21 cellular contexts compared by ENCODE assay signal in the genomic region with DNA sequence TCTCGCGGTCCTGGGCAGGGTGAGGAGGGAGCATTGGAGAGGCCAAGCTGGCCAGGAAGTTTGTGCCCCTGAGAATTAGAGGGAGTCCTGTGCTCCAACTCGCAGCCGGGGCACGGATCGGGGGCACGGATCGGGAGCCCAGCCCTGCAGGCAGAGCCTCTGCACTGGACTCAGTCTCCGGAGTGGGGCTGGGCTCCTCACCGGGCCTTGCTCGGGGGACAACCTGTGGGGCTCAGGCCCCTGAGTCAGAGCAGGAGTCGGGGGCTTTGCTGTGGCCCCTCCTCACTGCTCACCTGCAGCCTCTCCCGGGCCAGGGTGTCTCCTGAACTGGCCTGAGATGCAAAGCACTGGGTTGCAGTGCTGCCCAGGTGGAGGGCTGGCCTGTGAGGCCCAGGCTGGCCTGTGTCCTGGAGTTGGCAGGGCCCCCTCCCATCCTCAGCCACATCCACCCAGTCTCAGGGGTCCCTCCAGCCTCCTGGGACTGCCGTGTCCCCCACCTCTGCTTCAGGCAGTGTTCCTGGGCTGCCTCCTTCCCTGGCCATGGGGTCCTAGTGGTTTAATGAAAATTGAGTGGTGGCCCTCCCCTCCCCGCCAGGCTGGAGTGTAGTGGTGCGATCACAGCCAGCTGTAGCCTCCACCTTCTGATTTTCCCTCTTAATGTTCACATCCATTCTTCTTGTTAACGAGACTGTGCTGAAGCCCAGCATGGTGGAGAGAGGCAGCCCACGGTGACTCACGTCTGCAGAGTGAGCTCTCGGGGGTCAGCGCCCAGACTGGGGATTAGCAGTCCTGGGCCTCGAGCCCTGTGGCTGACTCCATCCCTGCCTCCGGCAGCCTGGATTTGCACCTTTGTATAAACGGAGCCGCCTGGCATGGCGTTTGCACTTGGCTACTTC. TPM values are rescaled to one million over a fixed set of nuclear protein-coding genes. Genes with fewer than 3 reads are reported as not detected.
A peak's percentile ranks its signal among the peaks of the same experiment; 100 is the strongest.
DNase-seq lines count a peak whose midpoint lies in the region; TF ChIP-seq lines count a peak whose summit lies in the region.
"Had no signal": no experiment of that assay in that cellular context is flagged by ENCODE, and none has a peak within 500 bp of the region (broad histone marks: within the 10 kb centered on the region; RNA-seq: fewer than 3 reads in every experiment).

No MANE protein-coding gene starts in this region.

- H3K4me1 ChIP-seq in HUES64 (ENCODE audit: insufficient read depth, low read length) = no peaks in the 10 kb centered on the region
- peaks cover 5% of the 10 kb centered on the region; the same call in 1 of the 2 replicates for H3K4me1 ChIP-seq in SJCRH30
- H3K4me1 ChIP-seq: foreskin keratinocyte had no signal

- H3K27ac ChIP-seq in HUES64 (ENCODE audit: low read depth, low read length) = no peak overlapping the region
- H3K27ac ChIP-seq in SJCRH30 = no peak overlapping the region
- H3K27ac ChIP-seq: foreskin keratinocyte had no signal

- DNase-seq in SJCRH30 (peak; percentile 31 to 49), glomerular visceral epithelial cell (ENCODE audit: extremely low spot score) (peak; percentile 25), skeletal muscle cell (ENCODE audit: low read depth) (peak; percentile 32), HEK293T (ENCODE audit: extremely low spot score) (no peak), NCI-H446 (lab: John Stamatoyannopoulos, UW) (no peak), NCI-H345 treated with DMSO at 0.1 percent for 48 hours (lab: John Stamatoyannopoulos, UW; ENCODE audit: unreplicated experiment) (no peak)
- DNase-seq: activated CD4-positive, alpha-beta T cell treated with anti-CD3 and anti-CD28 coated beads, Interleukin-2, amount 10 ng/mL, durations not matched to agents 24 days and 14 days; activated naive CD8-positive, alpha-beta T cell treated with anti-CD3 and anti-CD28 coated beads, Interleukin-2, amount 50 U/mL, for 24 hours; caudate nucleus; dermis blood vessel endothelial cell; foreskin keratinocyte; kidney glomerular epithelial cell; naive thymus-derived CD4-positive, alpha-beta T cell; NCI-H1436; NCI-H526 treated with DMSO at 0.1 percent for 48 hours; SHP77; small intestine; stimulated activated CD4-positive, alpha-beta T cell treated with anti-CD3 and anti-CD28 coated beads, Interleukin-4, amount 100 ng/mL, for 1 hour; T-cell had no signal

- no peaks in the 10 kb centered on the region for H3K9me3 ChIP-seq in HUES64 (ENCODE audit: insufficient read depth, low read depth, low read length)
- no peaks in the 10 kb centered on the region for H3K9me3 ChIP-seq in SJCRH30 (replicated peaks)

- POLR2A ChIA-PET in HEK293T (lab: Yijun Ruan, JAX) = interaction anchor here (1.0 kb wide), 1 partner anchor 25 kb away, joined by 3 read pairs; no protein-coding TSS in a partner anchor

- 0 out of 2 replicates have a peak overlapping the region, but pooled peaks have one; percentile 1 for H3K9ac ChIP-seq in HUES64 (ENCODE audit: low read depth, low read length)

- no peaks in the 10 kb centered on the region for H3K27me3 ChIP-seq in HUES64 (ENCODE audit: insufficient read depth, low read length)
- H3K27me3 ChIP-seq in SJCRH30 = no peaks in the 10 kb centered on the region
- H3K27me3 ChIP-seq: foreskin keratinocyte had no signal

- WGBS in HUES64 = 91% methylated on average over 25 of the region's 26 CpGs

- CTCF ChIA-PET in HEK293T (lab: Yijun Ruan, JAX) = no interaction called here

- H3K4me3 ChIP-seq in HUES64 (ENCODE audit: low read length) (no peak overlapping the region), SJCRH30 (no peak overlapping the region), skeletal muscle cell (ENCODE audit: low read depth, low read length) (no peak overlapping the region)
- H3K4me3 ChIP-seq: GM12878 had no signal

- H3K36me3 ChIP-seq in HUES64 (ENCODE audit: insufficient read depth, low read length) = peaks cover 4% of the 10 kb centered on the region; the same call in 1 of the 2 replicates
- H3K36me3 ChIP-seq in SJCRH30 = no peaks in the 10 kb centered on the region

TF ChIP-seq in HEK293T, 16 proteins besides CTCF, POLR2A, EP300 and RAD21:
- TF ChIP-seq ELF4 (IDR thresholded peaks at IDR 0.05) (no peak), SUZ12 (IDR thresholded peaks at IDR 0.05) (no peak), FOXM1 (IDR thresholded peaks at IDR 0.05; ENCODE audit: borderline replicate concordance) (no peak)
TF ChIP-seq in HEK293T: peak in this region for 0.

RNA-seq across cellular contexts. Expression of a gene that starts 6.6 kb away (rescaled TPM):
- polyA plus RNA-seq in HUES64 (2013, experiment 1 of 2) = 19.2 TPM
- polyA plus RNA-seq in HUES64 (2013, experiment 2 of 2) = 21.4 TPM
- 37.2 and 49.6 TPM in 2 replicates for total RNA-seq in SJCRH30 (2014; rRNA removed; shearing (Covaris generic))

RNA-seq across cellular contexts. Expression of a gene that starts 10.0 kb away (rescaled TPM):
- 2.6 TPM for polyA plus RNA-seq in HUES64 (2013, experiment 1 of 2)
- polyA plus RNA-seq in HUES64 (2013, experiment 2 of 2) = 3.0 TPM
- total RNA-seq in SJCRH30 (2014; rRNA removed; shearing (Covaris generic)) = 0.81 and 2.7 TPM in 2 replicates
- total RNA-seq: dermis blood vessel endothelial cell had no signal
- polyA plus RNA-seq: naive thymus-derived CD4-positive, alpha-beta T cell had no signal

RNA-seq across cellular contexts. Expression of a gene that starts 22.0 kb away (rescaled TPM):
- polyA plus RNA-seq in HUES64 (2013, experiment 1 of 2) = 5.2 TPM
- polyA plus RNA-seq in HUES64 (2013, experiment 2 of 2) = 7.9 TPM
- 1.5 and 1.9 TPM in 2 replicates for total RNA-seq in SJCRH30 (2014; rRNA removed; shearing (Covaris generic))

RNA-seq across cellular contexts. Expression of a gene that starts 36.9 kb away (rescaled TPM):
- 33.3 TPM for polyA plus RNA-seq in HUES64 (2013, experiment 1 of 2)
- polyA plus RNA-seq in HUES64 (2013, experiment 2 of 2) = 33.9 TPM
- 28.0 and 32.6 TPM in 2 replicates for total RNA-seq in SJCRH30 (2014; rRNA removed; shearing (Covaris generic))

RNA-seq across cellular contexts. Expression of a gene that starts 47.3 kb away (rescaled TPM):
- 136 TPM for polyA plus RNA-seq in HUES64 (2013, experiment 1 of 2)
- 130 TPM for polyA plus RNA-seq in HUES64 (2013, experiment 2 of 2)
- 258 and 267 TPM in 2 replicates for total RNA-seq in SJCRH30 (2014; rRNA removed; shearing (Covaris generic))

Comparison
In these comparisons a context has a peak if more than half of its experiments do, and no peak if none do; other contexts are left out.
1. DNase-seq: peak in SJCRH30 (2 of 2), glomerular visceral epithelial cell (single experiment) and skeletal muscle cell (single experiment); none in HEK293T (single experiment), NCI-H446 (0 of 2) and NCI-H345 treated with DMSO at 0.1 percent for 48 hours (single experiment).